9 cellular contexts compared by ENCODE assay signal in the genomic region with DNA sequence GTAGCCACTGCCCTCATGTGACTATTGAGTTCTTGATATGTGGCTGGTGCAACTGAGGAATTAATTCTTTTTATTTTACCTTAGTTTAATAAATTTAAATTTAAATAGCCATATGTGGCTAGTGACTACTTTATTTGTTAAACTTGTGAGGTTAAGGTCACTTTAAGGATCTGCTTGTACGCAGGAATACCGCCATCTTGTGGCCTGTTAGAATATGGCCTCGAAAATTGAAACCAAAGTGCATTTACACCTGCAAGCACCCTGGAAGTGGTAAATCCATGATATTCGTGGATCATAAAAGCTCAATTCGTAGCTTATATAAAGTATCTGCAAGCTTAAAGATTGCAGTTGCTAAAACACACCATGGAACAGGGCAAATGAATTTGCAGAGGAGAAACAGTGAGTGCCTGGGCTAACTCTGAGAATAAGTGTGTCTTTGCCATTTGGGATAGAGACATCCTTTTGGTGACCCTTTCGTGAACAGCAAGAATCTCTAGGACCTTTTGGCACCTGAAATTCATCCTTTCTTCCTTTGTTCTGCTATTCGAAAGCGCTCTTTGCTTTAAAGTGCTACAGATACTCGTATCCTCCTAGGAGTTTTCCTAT. TPM values are rescaled to one million over a fixed set of nuclear protein-coding genes. Genes with fewer than 3 reads are reported as not detected.
DNase-seq lines count a peak whose midpoint lies in the region; ATAC-seq and TF ChIP-seq lines count a peak whose summit lies in the region.
"Had no signal": no experiment of that assay in that cellular context is flagged by ENCODE, and none has a peak within 500 bp of the region (broad histone marks: within the 10 kb centered on the region; RNA-seq: fewer than 3 reads in every experiment).

No MANE protein-coding gene starts in this region.

- H3K9me3 ChIP-seq in MM.1S (replicated peaks; ENCODE audit: insufficient read depth, low read length), result no peaks in the 10 kb centered on the region
- H3K9me3 ChIP-seq: neutrophil had no signal

- no peaks in the 10 kb centered on the region for H3K27me3 Mint-ChIP-seq in natural killer cell (ENCODE audit: low read depth in 2 of 2)
- no peaks in the 10 kb centered on the region for H3K27me3 Mint-ChIP-seq in natural killer cell treated with Interleukin-12 subunit alpha and Interleukin-12 subunit beta and Interleukin-15 and Interleukin-18, amount 100 ng/mL, for 72 hours
- peaks cover 1% of the 10 kb centered on the region for H3K27me3 Mint-ChIP-seq in GM23338 (ENCODE audit: insufficient read depth, low read depth, poor library complexity)

- DNase-seq in natural killer cell, result no peak
- DNase-seq in natural killer cell treated with Interleukin-12 subunit alpha and Interleukin-12 subunit beta and Interleukin-15 and Interleukin-18, amount 100 ng/mL, for 72 hours (ENCODE audit: low spot score), result no peak
- DNase-seq in GM23338 (ENCODE audit: low spot score), result peak; percentile 88
- peak; percentile 67 for DNase-seq in MM.1S
- DNase-seq in hepatic stellate cell (ENCODE audit: low spot score), result peak; percentile 7
- DNase-seq in stromal cell of bone marrow (ENCODE audit: low read depth), result peak; percentile 9

- no peaks in the 10 kb centered on the region for H3K36me3 ChIP-seq in GM23338 (ENCODE audit: insufficient read depth)
- no peaks in the 10 kb centered on the region for H3K36me3 ChIP-seq in MM.1S (replicated peaks; ENCODE audit: insufficient read depth, low read length)
- H3K36me3 ChIP-seq: neutrophil had no signal

- no peak overlapping the region for H2AFZ ChIP-seq in GM23338
- peak overlapping the region; percentile 15; the same call in 1 of the 2 replicates for H2AFZ ChIP-seq in MM.1S (ENCODE audit: low read length)

- TF ChIP-seq CTCF in natural killer cell (IDR thresholded peaks at IDR 0.05) (peak; percentile 28), GM23338 (conservative IDR thresholded peaks at IDR 0.05; ENCODE audit: low read depth in 2 of 2) (peak; percentile 90 to 91), MM.1S (IDR thresholded peaks at IDR 0.05; ENCODE audit: low read length) (peak; percentile 76), VCaP (conservative IDR thresholded peaks at IDR 0.05) (peak; percentile 86)

- H3K9me2 ChIP-seq in GM23338 (ENCODE audit: insufficient read depth), result no peaks in the 10 kb centered on the region
- H3K9me2 ChIP-seq in MM.1S (replicated peaks; ENCODE audit: insufficient read depth, low read length), result no peaks in the 10 kb centered on the region

- H3K4me1 Mint-ChIP-seq in natural killer cell, result no peaks in the 10 kb centered on the region
- peaks cover 0 to 2% of the 10 kb centered on the region in 2 donors for H3K4me1 Mint-ChIP-seq in natural killer cell treated with Interleukin-12 subunit alpha and Interleukin-12 subunit beta and Interleukin-15 and Interleukin-18, amount 100 ng/mL, for 72 hours (ENCODE audit: low read depth in 2 of 2)
- no peaks in the 10 kb centered on the region for H3K4me1 Mint-ChIP-seq in GM23338

- H3K27ac ChIP-seq in GM23338 (ENCODE audit: low read depth), result no peak overlapping the region
- H3K27ac ChIP-seq in MM.1S (ENCODE audit: low read length), result no peak overlapping the region
- no peak overlapping the region for H3K27ac ChIP-seq in VCaP
- H3K27ac ChIP-seq: neutrophil had no signal

- H3K4me3 ChIP-seq in GM23338, result no peak overlapping the region
- no peak overlapping the region for H3K4me3 ChIP-seq in MM.1S (ENCODE audit: low read length)

- H3K79me2 ChIP-seq in GM23338 (replicated peaks; ENCODE audit: insufficient read depth) (no peaks in the 10 kb centered on the region), MM.1S (ENCODE audit: low read length) (no peaks in the 10 kb centered on the region)

- no peak overlapping the region for H3K4me3 Mint-ChIP-seq in natural killer cell
- no peak overlapping the region for H3K4me3 Mint-ChIP-seq in natural killer cell treated with Interleukin-12 subunit alpha and Interleukin-12 subunit beta and Interleukin-15 and Interleukin-18, amount 100 ng/mL, for 72 hours
- H3K4me3 Mint-ChIP-seq in GM23338, result no peak overlapping the region

- no peaks in the 10 kb centered on the region for H3K27me3 ChIP-seq in GM23338 (ENCODE audit: insufficient read depth)
- no peaks in the 10 kb centered on the region for H3K27me3 ChIP-seq in MM.1S (replicated peaks; ENCODE audit: insufficient read depth, low read length)
- H3K27me3 ChIP-seq: neutrophil had no signal

- H4K20me1 ChIP-seq in GM23338 (replicated peaks; ENCODE audit: insufficient read depth) (no peaks in the 10 kb centered on the region), MM.1S (ENCODE audit: insufficient read depth, low read length) (no peaks in the 10 kb centered on the region)

- H3F3A ChIP-seq in GM23338 (replicated peaks; ENCODE audit: low read depth), result no peaks in the 10 kb centered on the region
- H3F3A ChIP-seq in MM.1S (ENCODE audit: insufficient read depth, low read length), result no peaks in the 10 kb centered on the region

- no peaks in the 10 kb centered on the region for H3K36me3 Mint-ChIP-seq in natural killer cell
- no peaks in the 10 kb centered on the region for H3K36me3 Mint-ChIP-seq in natural killer cell treated with Interleukin-12 subunit alpha and Interleukin-12 subunit beta and Interleukin-15 and Interleukin-18, amount 100 ng/mL, for 72 hours
- peaks cover 26% of the 10 kb centered on the region for H3K36me3 Mint-ChIP-seq in GM23338 (ENCODE audit: low read depth)

- ATAC-seq in natural killer cell, result no peak
- ATAC-seq in natural killer cell treated with Interleukin-12 subunit alpha and Interleukin-12 subunit beta and Interleukin-15 and Interleukin-18, amount 100 ng/mL, for 72 hours, result no peak
- ATAC-seq in GM23338, result peak; percentile 65; the same call in 2 of the 3 replicates
- no peak for ATAC-seq in GM21786 (IDR thresholded peaks at IDR 0.05; ENCODE audit: unreplicated experiment)

- H3K4me1 ChIP-seq in GM23338 (ENCODE audit: insufficient read depth) (no peaks in the 10 kb centered on the region), MM.1S (ENCODE audit: low read length) (no peaks in the 10 kb centered on the region)

- intact Hi-C loops in natural killer cell (cut with micrococcal nuclease), result no loop called here

- H3K9ac ChIP-seq in MM.1S (ENCODE audit: low read length), result no peak overlapping the region

- H3K9me3 Mint-ChIP-seq in natural killer cell (peaks cover 8 to 13% of the 10 kb centered on the region in 2 donors), GM23338 (peaks cover 28% of the 10 kb centered on the region)
- peaks cover 9% of the 10 kb centered on the region for H3K9me3 Mint-ChIP-seq in natural killer cell treated with Interleukin-12 subunit alpha and Interleukin-12 subunit beta and Interleukin-15 and Interleukin-18, amount 100 ng/mL, for 72 hours

- H3K4me2 ChIP-seq in GM23338 (no peak overlapping the region), MM.1S (ENCODE audit: low read depth, low read length) (no peak overlapping the region)

- no peak overlapping the region for H3K27ac Mint-ChIP-seq in natural killer cell
- H3K27ac Mint-ChIP-seq in natural killer cell treated with Interleukin-12 subunit alpha and Interleukin-12 subunit beta and Interleukin-15 and Interleukin-18, amount 100 ng/mL, for 72 hours, result no peak overlapping the region
- no peak overlapping the region for H3K27ac Mint-ChIP-seq in GM23338

TF ChIP-seq in GM23338, 12 proteins besides CTCF, POLR2A, EP300 and RAD21 (continues in another document):
- no peak for TF ChIP-seq POLR2AphosphoS5 (IDR thresholded peaks at IDR 0.05; ENCODE audit: low read depth)
- TF ChIP-seq, protein P1, sequence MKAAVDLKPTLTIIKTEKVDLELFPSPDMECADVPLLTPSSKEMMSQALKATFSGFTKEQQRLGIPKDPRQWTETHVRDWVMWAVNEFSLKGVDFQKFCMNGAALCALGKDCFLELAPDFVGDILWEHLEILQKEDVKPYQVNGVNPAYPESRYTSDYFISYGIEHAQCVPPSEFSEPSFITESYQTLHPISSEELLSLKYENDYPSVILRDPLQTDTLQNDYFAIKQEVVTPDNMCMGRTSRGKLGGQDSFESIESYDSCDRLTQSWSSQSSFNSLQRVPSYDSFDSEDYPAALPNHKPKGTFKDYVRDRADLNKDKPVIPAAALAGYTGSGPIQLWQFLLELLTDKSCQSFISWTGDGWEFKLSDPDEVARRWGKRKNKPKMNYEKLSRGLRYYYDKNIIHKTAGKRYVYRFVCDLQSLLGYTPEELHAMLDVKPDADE (IDR thresholded peaks at IDR 0.05), result no peak
- no peak for TF ChIP-seq ZNF114 (CRISPR knock-in tag; IDR thresholded peaks at IDR 0.05)
- no peak for TF ChIP-seq EZH2phosphoT487 (IDR thresholded peaks at IDR 0.05; ENCODE audit: unreplicated experiment)
- no peak for TF ChIP-seq CREB1 (CRISPR knock-in tag; IDR thresholded peaks at IDR 0.05; ENCODE audit: low read depth)
- TF ChIP-seq JUNB (IDR thresholded peaks at IDR 0.05; ENCODE audit: unreplicated experiment), result no peak

RNA-seq across cellular contexts. Expression of a gene that starts 59.9 kb away (rescaled TPM):
- total RNA-seq in natural killer cell, result not detected
- not detected for total RNA-seq in natural killer cell treated with Interleukin-12 subunit alpha and Interleukin-12 subunit beta and Interleukin-15 and Interleukin-18, amount 100 ng/mL, for 72 hours
- not detected in 2 replicates for total RNA-seq in GM23338 (2014; rRNA removed; shearing (Covaris generic))
- polyA plus RNA-seq in GM23338 (2016; fragmentation: Nextera tagmentation; extraction: Ambion mirVana), result not detected in 2 replicates

Comparison
In these comparisons a context has a peak if more than half of its experiments do, and no peak if none do; other contexts are left out.
1. DNase-seq: peak in GM23338 (single experiment), MM.1S (single experiment), hepatic stellate cell (single experiment) and stromal cell of bone marrow (single experiment); none in natural killer cell (single experiment) and natural killer cell treated with Interleukin-12 subunit alpha and Interleukin-12 subunit beta and Interleukin-15 and Interleukin-18, amount 100 ng/mL, for 72 hours (single experiment).
2. CTCF ChIP-seq: peak in every context shown above with its lines; median percentile 90 in GM23338; 86 in VCaP; 76 in MM.1S; 28 in natural killer cell.